21 cellular contexts compared by ENCODE assay signal in the genomic region with DNA sequence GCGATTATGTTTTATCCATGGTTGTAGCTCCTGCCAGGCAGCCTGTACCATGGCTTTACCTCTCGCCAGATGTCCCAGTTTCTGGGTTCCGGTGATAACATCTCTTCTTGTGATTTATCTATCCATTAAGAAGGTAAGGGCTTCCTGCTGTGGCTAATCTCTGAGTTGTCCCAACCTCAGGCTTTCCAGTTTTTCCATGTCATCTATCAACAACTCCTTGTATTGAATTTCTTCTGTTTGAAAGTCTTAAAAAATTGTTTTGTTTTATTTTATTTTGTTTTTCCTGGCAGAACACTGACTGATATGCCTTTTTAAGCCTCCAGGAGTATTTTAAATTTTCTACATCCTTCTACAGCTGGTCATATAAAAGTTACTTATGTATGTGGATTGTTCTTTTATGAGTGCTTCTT.
A peak's percentile ranks its signal among the peaks of the same experiment; 100 is the strongest.
DNase-seq lines count a peak whose midpoint lies in the region; ATAC-seq and TF ChIP-seq lines count a peak whose summit lies in the region.
"Had no signal": no experiment of that assay in that cellular context is flagged by ENCODE, and none has a peak within 500 bp of the region (broad histone marks: within the 10 kb centered on the region; RNA-seq: fewer than 3 reads in every experiment).

No MANE protein-coding gene starts in this region.

- CTCF ChIA-PET in HEK293 (lab: Yijun Ruan, JAX) = no interaction called here

- no peak overlapping the region for H3K9ac ChIP-seq in rectal smooth muscle tissue (ENCODE audit: low read length)
- H3K9ac ChIP-seq: GM23248, KMS-11 had no signal

- TF ChIP-seq CTCF in HEK293 (tag by site-specific recombination; IDR thresholded peaks at IDR 0.05) (no peak), VCaP (conservative IDR thresholded peaks at IDR 0.05) (no peak; the same call in 1 of the 2 replicates)

- POLR2A ChIA-PET in HEK293 (lab: Yijun Ruan, JAX) = no interaction called here

- H3K9me3 ChIP-seq in HEK293 (ENCODE audit: control insufficient read depth, insufficient read depth, low read depth, low read length) = no peaks in the 10 kb centered on the region
- H3K9me3 ChIP-seq: A549, HAP-1, SJSA1 had no signal

- ATAC-seq in GM19397 (IDR thresholded peaks at IDR 0.05; ENCODE audit: unreplicated experiment) (no peak), HG03095 (IDR thresholded peaks at IDR 0.05; ENCODE audit: unreplicated experiment) (no peak)
- ATAC-seq: A549, Right ventricle myocardium inferior had no signal

- H3K36me3 ChIP-seq in HEK293 (ENCODE audit: control insufficient read depth in 2 of 2, insufficient read depth in 1 of 2, low read length in 2 of 2) (no peaks in the 10 kb centered on the region), rectal smooth muscle tissue (ENCODE audit: control insufficient read depth, insufficient read depth, low read length) (no peaks in the 10 kb centered on the region)
- H3K36me3 ChIP-seq: HAP-1, SJSA1 had no signal

- peaks cover 6% of the 10 kb centered on the region; the same call in 1 of the 2 replicates for H3K4me1 ChIP-seq in HEK293 (ENCODE audit: control insufficient read depth, insufficient read depth, low read length)
- H3K4me1 ChIP-seq in rectal smooth muscle tissue (ENCODE audit: control insufficient read depth, insufficient read depth, low read length) = peaks cover 12% of the 10 kb centered on the region
- H3K4me1 ChIP-seq: A549, HAP-1, SJSA1 had no signal

- peak; percentile 6 for DNase-seq in NCI-H524 treated with DMSO at 0.1 percent for 48 hours (lab: John Stamatoyannopoulos, UW)
- no peak for DNase-seq in COLO829 (ENCODE audit: low spot score)
- DNase-seq: CD4-positive, CD25-positive, alpha-beta regulatory T cell; COR-L47; IMR-90; NCI-H1105 treated with DMSO at 0.1 percent for 48 hours; NCI-H1694 treated with DMSO at 0.1 percent for 48 hours; NCI-H2081 treated with DMSO at 0.1 percent for 48 hours; NCI-H510A; SW 1271 had no signal

- no peak overlapping the region for H3K4me3 ChIP-seq in HEK293 (ENCODE audit: low read depth, low read length)
- H3K4me3 ChIP-seq in rectal smooth muscle tissue (ENCODE audit: low read length) = no peak overlapping the region
- H3K4me3 ChIP-seq: A549, GM23248, HAP-1, SJSA1 had no signal

- H3K27ac ChIP-seq in HEK293 (ENCODE audit: extremely low read depth, low read depth, low read length) = no peak overlapping the region
- H3K27ac ChIP-seq in VCaP = peak overlapping the region; percentile 94
- H3K27ac ChIP-seq in rectal smooth muscle tissue (ENCODE audit: low read depth, low read length) = peak overlapping the region; percentile 32
- H3K27ac ChIP-seq: A549, GM23248, KMS-11, SJSA1 had no signal

- no peaks in the 10 kb centered on the region for H3K27me3 ChIP-seq in rectal smooth muscle tissue (ENCODE audit: control insufficient read depth, insufficient read depth, low read length)
- H3K27me3 ChIP-seq: SJSA1 had no signal

TF ChIP-seq in HEK293, 187 proteins besides CTCF, POLR2A, EP300 and RAD21:
- TF ChIP-seq FEZF1 (tag by site-specific recombination; IDR thresholded peaks at IDR 0.05) = peak; percentile 73
- peak; percentile 81 for TF ChIP-seq ZNF843 (tag by site-specific recombination; IDR thresholded peaks at IDR 0.05)
- TF ChIP-seq, protein P1, sequence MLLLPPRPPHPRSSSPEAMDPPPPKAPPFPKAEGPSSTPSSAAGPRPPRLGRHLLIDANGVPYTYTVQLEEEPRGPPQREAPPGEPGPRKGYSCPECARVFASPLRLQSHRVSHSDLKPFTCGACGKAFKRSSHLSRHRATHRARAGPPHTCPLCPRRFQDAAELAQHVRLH (tag by site-specific recombination; IDR thresholded peaks at IDR 0.05) = peak; percentile 74; the same call in 1 of the 2 replicates
- TF ChIP-seq HOXD13 (CRISPR knock-in tag; IDR thresholded peaks at IDR 0.05; ENCODE audit: borderline replicate concordance) = no peak
- TF ChIP-seq, protein P2, sequence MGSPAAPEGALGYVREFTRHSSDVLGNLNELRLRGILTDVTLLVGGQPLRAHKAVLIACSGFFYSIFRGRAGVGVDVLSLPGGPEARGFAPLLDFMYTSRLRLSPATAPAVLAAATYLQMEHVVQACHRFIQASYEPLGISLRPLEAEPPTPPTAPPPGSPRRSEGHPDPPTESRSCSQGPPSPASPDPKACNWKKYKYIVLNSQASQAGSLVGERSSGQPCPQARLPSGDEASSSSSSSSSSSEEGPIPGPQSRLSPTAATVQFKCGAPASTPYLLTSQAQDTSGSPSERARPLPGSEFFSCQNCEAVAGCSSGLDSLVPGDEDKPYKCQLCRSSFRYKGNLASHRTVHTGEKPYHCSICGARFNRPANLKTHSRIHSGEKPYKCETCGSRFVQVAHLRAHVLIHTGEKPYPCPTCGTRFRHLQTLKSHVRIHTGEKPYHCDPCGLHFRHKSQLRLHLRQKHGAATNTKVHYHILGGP (tag by site-specific recombination; IDR thresholded peaks at IDR 0.05) = peak; percentile 61
- TF ChIP-seq, protein P3, sequence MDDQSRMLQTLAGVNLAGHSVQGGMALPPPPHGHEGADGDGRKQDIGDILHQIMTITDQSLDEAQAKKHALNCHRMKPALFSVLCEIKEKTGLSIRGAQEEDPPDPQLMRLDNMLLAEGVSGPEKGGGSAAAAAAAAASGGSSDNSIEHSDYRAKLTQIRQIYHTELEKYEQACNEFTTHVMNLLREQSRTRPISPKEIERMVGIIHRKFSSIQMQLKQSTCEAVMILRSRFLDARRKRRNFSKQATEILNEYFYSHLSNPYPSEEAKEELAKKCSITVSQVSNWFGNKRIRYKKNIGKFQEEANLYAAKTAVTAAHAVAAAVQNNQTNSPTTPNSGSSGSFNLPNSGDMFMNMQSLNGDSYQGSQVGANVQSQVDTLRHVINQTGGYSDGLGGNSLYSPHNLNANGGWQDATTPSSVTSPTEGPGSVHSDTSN (CRISPR knock-in tag; IDR thresholded peaks at IDR 0.05) = no peak
- TF ChIP-seq ZNF610 (tag by site-specific recombination; IDR thresholded peaks at IDR 0.05; ENCODE audit: borderline replicate concordance) = no peak
- peak; percentile 74 for TF ChIP-seq ZXDB (tag by site-specific recombination; IDR thresholded peaks at IDR 0.05)
- no peak for TF ChIP-seq ZNF416 (tag by site-specific recombination; IDR thresholded peaks at IDR 0.05)
- TF ChIP-seq, protein P4, sequence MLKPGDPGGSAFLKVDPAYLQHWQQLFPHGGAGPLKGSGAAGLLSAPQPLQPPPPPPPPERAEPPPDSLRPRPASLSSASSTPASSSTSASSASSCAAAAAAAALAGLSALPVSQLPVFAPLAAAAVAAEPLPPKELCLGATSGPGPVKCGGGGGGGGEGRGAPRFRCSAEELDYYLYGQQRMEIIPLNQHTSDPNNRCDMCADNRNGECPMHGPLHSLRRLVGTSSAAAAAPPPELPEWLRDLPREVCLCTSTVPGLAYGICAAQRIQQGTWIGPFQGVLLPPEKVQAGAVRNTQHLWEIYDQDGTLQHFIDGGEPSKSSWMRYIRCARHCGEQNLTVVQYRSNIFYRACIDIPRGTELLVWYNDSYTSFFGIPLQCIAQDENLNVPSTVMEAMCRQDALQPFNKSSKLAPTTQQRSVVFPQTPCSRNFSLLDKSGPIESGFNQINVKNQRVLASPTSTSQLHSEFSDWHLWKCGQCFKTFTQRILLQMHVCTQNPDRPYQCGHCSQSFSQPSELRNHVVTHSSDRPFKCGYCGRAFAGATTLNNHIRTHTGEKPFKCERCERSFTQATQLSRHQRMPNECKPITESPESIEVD (tag by site-specific recombination; IDR thresholded peaks at IDR 0.05) = 0 out of 2 replicates have a peak, but pooled peaks have one; percentile 41
- TF ChIP-seq, protein P5, sequence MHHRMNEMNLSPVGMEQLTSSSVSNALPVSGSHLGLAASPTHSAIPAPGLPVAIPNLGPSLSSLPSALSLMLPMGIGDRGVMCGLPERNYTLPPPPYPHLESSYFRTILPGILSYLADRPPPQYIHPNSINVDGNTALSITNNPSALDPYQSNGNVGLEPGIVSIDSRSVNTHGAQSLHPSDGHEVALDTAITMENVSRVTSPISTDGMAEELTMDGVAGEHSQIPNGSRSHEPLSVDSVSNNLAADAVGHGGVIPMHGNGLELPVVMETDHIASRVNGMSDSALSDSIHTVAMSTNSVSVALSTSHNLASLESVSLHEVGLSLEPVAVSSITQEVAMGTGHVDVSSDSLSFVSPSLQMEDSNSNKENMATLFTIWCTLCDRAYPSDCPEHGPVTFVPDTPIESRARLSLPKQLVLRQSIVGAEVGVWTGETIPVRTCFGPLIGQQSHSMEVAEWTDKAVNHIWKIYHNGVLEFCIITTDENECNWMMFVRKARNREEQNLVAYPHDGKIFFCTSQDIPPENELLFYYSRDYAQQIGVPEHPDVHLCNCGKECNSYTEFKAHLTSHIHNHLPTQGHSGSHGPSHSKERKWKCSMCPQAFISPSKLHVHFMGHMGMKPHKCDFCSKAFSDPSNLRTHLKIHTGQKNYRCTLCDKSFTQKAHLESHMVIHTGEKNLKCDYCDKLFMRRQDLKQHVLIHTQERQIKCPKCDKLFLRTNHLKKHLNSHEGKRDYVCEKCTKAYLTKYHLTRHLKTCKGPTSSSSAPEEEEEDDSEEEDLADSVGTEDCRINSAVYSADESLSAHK (tag by site-specific recombination; IDR thresholded peaks at IDR 0.05) = no peak
TF ChIP-seq in HEK293: peak in this region for 6.
